17 cellular contexts compared by ENCODE assay signal in genomic region chr13:104105418-104106355, GRCh38.
DNase-seq lines count a peak whose midpoint lies in the region; ATAC-seq and TF ChIP-seq lines count a peak whose summit lies in the region.
"Had no signal": no experiment of that assay in that cellular context is flagged by ENCODE, and none has a peak within 500 bp of the region (broad histone marks: within the 10 kb centered on the region; RNA-seq: fewer than 3 reads in every experiment).

No MANE protein-coding gene starts in this region.

- CTCF ChIA-PET in WTC11 (lab: Charles Lee), result no interaction called here

- ATAC-seq in SK-N-SH treated with all-trans-retinoic acid at 6 μM for 48 hours (peak; percentile 27; the same call in 2 of the 3 replicates), HG03159 (IDR thresholded peaks at IDR 0.05; ENCODE audit: unreplicated experiment) (no peak), GM18520 (IDR thresholded peaks at IDR 0.05; ENCODE audit: unreplicated experiment) (no peak), WTC11 (no peak)
- no peak for ATAC-seq in activated naive CD8-positive, alpha-beta T cell treated with anti-CD3 and anti-CD28 coated beads, Interleukin-2, amount 50 U/mL, for 24 hours
- ATAC-seq: CD8-positive, alpha-beta T cell; GM12878; GM23338 had no signal

- H3K27me3 Mint-ChIP-seq in nephron (ENCODE audit: low read depth) (no peaks in the 10 kb centered on the region), WTC11 (ENCODE audit: low read depth) (no peaks in the 10 kb centered on the region)
- H3K27me3 Mint-ChIP-seq in activated naive CD8-positive, alpha-beta T cell treated with anti-CD3 and anti-CD28 coated beads, Interleukin-2, amount 50 U/mL, for 24 hours, result no peaks in the 10 kb centered on the region

- H3K9me3 Mint-ChIP-seq in nephron (peaks cover 7% of the 10 kb centered on the region), WTC11 (peaks cover 29% of the 10 kb centered on the region)
- peaks cover 14% of the 10 kb centered on the region for H3K9me3 Mint-ChIP-seq in activated naive CD8-positive, alpha-beta T cell treated with anti-CD3 and anti-CD28 coated beads, Interleukin-2, amount 50 U/mL, for 24 hours

- H3K4me3 ChIP-seq in fibroblast of villous mesenchyme (ENCODE audit: low read depth, low read length), result no peak overlapping the region
- H3K4me3 ChIP-seq: BLaER1, GM12878, GM23338 had no signal

- H3K4me3 Mint-ChIP-seq in nephron (no peak overlapping the region), WTC11 (no peak overlapping the region)
- H3K4me3 Mint-ChIP-seq in activated naive CD8-positive, alpha-beta T cell treated with anti-CD3 and anti-CD28 coated beads, Interleukin-2, amount 50 U/mL, for 24 hours, result no peak overlapping the region
- H3K4me3 Mint-ChIP-seq: CD8-positive, alpha-beta T cell; GM23338 had no signal

- no peaks in the 10 kb centered on the region for H3K36me3 Mint-ChIP-seq in nephron (ENCODE audit: low read depth)
- H3K36me3 Mint-ChIP-seq in activated naive CD8-positive, alpha-beta T cell treated with anti-CD3 and anti-CD28 coated beads, Interleukin-2, amount 50 U/mL, for 24 hours (ENCODE audit: low read depth), result no peaks in the 10 kb centered on the region
- peaks cover 23% of the 10 kb centered on the region for H3K36me3 Mint-ChIP-seq in WTC11
- H3K36me3 Mint-ChIP-seq: CD8-positive, alpha-beta T cell had no signal

- in situ Hi-C loops in Caki2 (cut with HindIII; ENCODE audit: low pct_unique_long_range_greater_than_20kb, low sequenced_read_pairs), result no loop called here

- H3K4me1 Mint-ChIP-seq in nephron (no peaks in the 10 kb centered on the region), WTC11 (peaks cover 3% of the 10 kb centered on the region; the same call in 1 of the 2 replicates)
- H3K4me1 Mint-ChIP-seq in activated naive CD8-positive, alpha-beta T cell treated with anti-CD3 and anti-CD28 coated beads, Interleukin-2, amount 50 U/mL, for 24 hours, result no peaks in the 10 kb centered on the region
- H3K4me1 Mint-ChIP-seq: GM23338 had no signal

- POLR2A ChIA-PET in WTC11 (lab: Charles Lee), result no interaction called here

- no peak for TF ChIP-seq CTCF in fibroblast of villous mesenchyme (IDR thresholded peaks at IDR 0.05; ENCODE audit: insufficient read depth, low read depth, low read length)
- TF ChIP-seq CTCF in nephron (IDR thresholded peaks at IDR 0.05; ENCODE audit: unreplicated experiment in 3 of 3), result no peak
- TF ChIP-seq CTCF in WTC11 (IDR thresholded peaks at IDR 0.05), result no peak

- DNase-seq in Caki2 (ENCODE audit: low read depth), result peak; percentile 76
- DNase-seq in fibroblast of villous mesenchyme (ENCODE audit: low read depth), result peak; percentile 51
- no peak for DNase-seq in activated naive CD8-positive, alpha-beta T cell treated with anti-CD3 and anti-CD28 coated beads, Interleukin-2, amount 50 U/mL, for 24 hours
- DNase-seq in WTC11 (ENCODE audit: low spot score), result no peak
- DNase-seq: CD8-positive, alpha-beta T cell; GDM1; NCI-H1092; NCI-H146; NCI-H2081; NCI-H510A treated with DMSO at 0.1 percent for 48 hours had no signal

- peak overlapping the region in 2 of 3 experiments; percentile 20 to 50 for H3K27ac Mint-ChIP-seq in nephron
- no peak overlapping the region for H3K27ac Mint-ChIP-seq in activated naive CD8-positive, alpha-beta T cell treated with anti-CD3 and anti-CD28 coated beads, Interleukin-2, amount 50 U/mL, for 24 hours
- H3K27ac Mint-ChIP-seq in WTC11, result no peak overlapping the region
- H3K27ac Mint-ChIP-seq: CD8-positive, alpha-beta T cell; GM23338 had no signal

TF ChIP-seq in SK-N-SH treated with all-trans-retinoic acid at 6 μM for 48 hours, 23 proteins besides CTCF, POLR2A, EP300 and RAD21:
- TF ChIP-seq CSRNP3 (CRISPR knock-in tag; IDR thresholded peaks at IDR 0.05), result no peak
- peak; percentile 95 for TF ChIP-seq ISL1 (CRISPR knock-in tag; IDR thresholded peaks at IDR 0.05)

TF ChIP-seq in WTC11, 78 proteins besides CTCF, POLR2A, EP300 and RAD21:
- TF ChIP-seq NR3C1 (CRISPR knock-in tag; conservative IDR thresholded peaks at IDR 0.05; ENCODE audit: low read depth) (no peak), OVOL2 (CRISPR knock-in tag; IDR thresholded peaks at IDR 0.05; ENCODE audit: borderline replicate concordance) (no peak), TEAD1 (CRISPR knock-in tag; IDR thresholded peaks at IDR 0.05) (no peak), ATF6 (CRISPR knock-in tag; IDR thresholded peaks at IDR 0.05) (no peak), SMAD3 (CRISPR knock-in tag; IDR thresholded peaks at IDR 0.05; ENCODE audit: borderline replicate concordance) (no peak), ZBTB43 (CRISPR knock-in tag; IDR thresholded peaks at IDR 0.05) (no peak), ZNF317 (CRISPR knock-in tag; IDR thresholded peaks at IDR 0.05; ENCODE audit: borderline replicate concordance, low read depth) (no peak)

Comparison
In these comparisons a context has a peak if more than half of its experiments do, and no peak if none do; other contexts are left out.
1. DNase-seq: peak in Caki2 (single experiment) and fibroblast of villous mesenchyme (single experiment); none in activated naive CD8-positive, alpha-beta T cell treated with anti-CD3 and anti-CD28 coated beads, Interleukin-2, amount 50 U/mL, for 24 hours (single experiment) and WTC11 (single experiment).
2. H3K27ac Mint-ChIP-seq: peak in nephron (2 of 3); none in activated naive CD8-positive, alpha-beta T cell treated with anti-CD3 and anti-CD28 coated beads, Interleukin-2, amount 50 U/mL, for 24 hours (single experiment) and WTC11 (single experiment).